12 cellular contexts compared by ENCODE assay signal in genomic region chr11:117099681-117100080, GRCh38. TPM values are rescaled to one million over a fixed set of nuclear protein-coding genes. Genes with fewer than 3 reads are reported as not detected.
DNase-seq lines count a peak whose midpoint lies in the region; ATAC-seq and TF ChIP-seq lines count a peak whose summit lies in the region.
"Had no signal": no experiment of that assay in that cellular context is flagged by ENCODE, and none has a peak within 500 bp of the region (broad histone marks: within the 10 kb centered on the region; RNA-seq: fewer than 3 reads in every experiment).

No MANE protein-coding gene starts in this region.

- H3K27ac Mint-ChIP-seq in stimulated activated effector memory CD8-positive, alpha-beta T cell treated with anti-CD3 and anti-CD28 coated beads, Interleukin-12 subunit alpha, Interleukin-12 subunit beta, amount 100 ng/mL, for 72 hours, result peak overlapping the region; percentile 95

- peak overlapping the region; percentile 83 for H3K9ac ChIP-seq in adipocyte (ENCODE audit: low read length)
- H3K9ac ChIP-seq: SK-N-SH had no signal

- H3K27ac ChIP-seq in right lobe of liver, result peak overlapping the region; percentile 95 to 100 (median 99)

- intact Hi-C loops in right lobe of liver (cut with DNase I), result loop anchor here (10.0 kb wide), 2 partner anchors 215 to 225 kb away; no protein-coding TSS in a partner anchor

- no peak for ATAC-seq in right lobe of liver
- no peak for ATAC-seq in stimulated activated effector memory CD8-positive, alpha-beta T cell treated with anti-CD3 and anti-CD28 coated beads, Interleukin-12 subunit alpha, Interleukin-12 subunit beta, amount 100 ng/mL, for 72 hours

- no peak for TF ChIP-seq POLR2A in right lobe of liver (IDR thresholded peaks at IDR 0.05)

- H3K36me3 Mint-ChIP-seq in stimulated activated effector memory CD8-positive, alpha-beta T cell treated with anti-CD3 and anti-CD28 coated beads, Interleukin-12 subunit alpha, Interleukin-12 subunit beta, amount 100 ng/mL, for 72 hours, result peaks cover 35% of the 10 kb centered on the region
- H3K36me3 Mint-ChIP-seq: activated naive CD8-positive, alpha-beta T cell treated with anti-CD3 and anti-CD28 coated beads, Interleukin-2, amount 10 ng/mL, durations not matched to agents 7 days and 5 days had no signal

- H3K9me3 Mint-ChIP-seq in stimulated activated effector memory CD8-positive, alpha-beta T cell treated with anti-CD3 and anti-CD28 coated beads, Interleukin-12 subunit alpha, Interleukin-12 subunit beta, amount 100 ng/mL, for 72 hours, result no peaks in the 10 kb centered on the region
- H3K9me3 Mint-ChIP-seq: activated naive CD8-positive, alpha-beta T cell treated with anti-CD3 and anti-CD28 coated beads, Interleukin-2, amount 10 ng/mL, durations not matched to agents 7 days and 5 days had no signal

- H3K4me1 ChIP-seq in adipocyte (ENCODE audit: control insufficient read depth, insufficient read depth, low read length), result peaks cover 35% of the 10 kb centered on the region
- H3K4me1 ChIP-seq in right lobe of liver, result peaks cover 0 to 32% (median 9%) of the 10 kb centered on the region in 4 donors

- H3K36me3 ChIP-seq in adipocyte (ENCODE audit: control insufficient read depth, insufficient read depth, low read length, severe bottlenecking) (no peaks in the 10 kb centered on the region), right lobe of liver (no peaks in the 10 kb centered on the region)

- whole genome bisulfite sequencing in right lobe of liver (ENCODE audit: insufficient coverage, low coverage, low lambda C conversion rate, missing lambda C conversion rate), result 80% methylated on average over 2 of the region's 2 CpGs

- H3K9me3 ChIP-seq in adipocyte (ENCODE audit: control insufficient read depth, low read length) (no peaks in the 10 kb centered on the region), right lobe of liver (no peaks in the 10 kb centered on the region)
- H3K9me3 ChIP-seq: SK-N-SH had no signal

- TF ChIP-seq CTCF in right lobe of liver (IDR thresholded peaks at IDR 0.05), result no peak

- H3K27me3 ChIP-seq in adipocyte (replicated peaks; ENCODE audit: control insufficient read depth, insufficient read depth, low read length) (no peaks in the 10 kb centered on the region), right lobe of liver (no peaks in the 10 kb centered on the region)

- DNase-seq in DMS153 treated with DMSO at 0.1 percent for 48 hours (lab: John Stamatoyannopoulos, UW; ENCODE audit: unreplicated experiment) (peak; percentile 6), DMS153 (lab: John Stamatoyannopoulos, UW) (no peak), adipocyte (ENCODE audit: low read depth) (no peak), right lobe of liver (no peak), SKM-1 treated with dmso at 0.1 percent for 144 hours (lab: John Stamatoyannopoulos, UW; ENCODE audit: unreplicated experiment) (no peak), COR-L47 (lab: John Stamatoyannopoulos, UW) (no peak)
- DNase-seq in stimulated activated effector memory CD8-positive, alpha-beta T cell treated with anti-CD3 and anti-CD28 coated beads, Interleukin-12 subunit alpha, Interleukin-12 subunit beta, amount 100 ng/mL, for 72 hours (ENCODE audit: low spot score in 2 of 2), result no peak
- DNase-seq in stimulated activated CD4-positive, alpha-beta T cell treated with anti-CD3 and anti-CD28 coated beads, Interleukin-15, amount 100 ng/mL, for 24 hours, result no peak
- DNase-seq: 8988T; activated naive CD8-positive, alpha-beta T cell treated with anti-CD3 and anti-CD28 coated beads, Interleukin-2, amount 10 ng/mL, durations not matched to agents 7 days and 5 days; NCI-H1105; SK-N-SH had no signal

- peaks cover 55% of the 10 kb centered on the region for H3K4me1 Mint-ChIP-seq in stimulated activated effector memory CD8-positive, alpha-beta T cell treated with anti-CD3 and anti-CD28 coated beads, Interleukin-12 subunit alpha, Interleukin-12 subunit beta, amount 100 ng/mL, for 72 hours

- no peak overlapping the region for H3K4me3 ChIP-seq in adipocyte (ENCODE audit: low read length)
- H3K4me3 ChIP-seq in right lobe of liver, result no peak overlapping the region

- H3K4me3 Mint-ChIP-seq in stimulated activated effector memory CD8-positive, alpha-beta T cell treated with anti-CD3 and anti-CD28 coated beads, Interleukin-12 subunit alpha, Interleukin-12 subunit beta, amount 100 ng/mL, for 72 hours, result peak overlapping the region; percentile 90

RNA-seq across cellular contexts. Expression of gene SIK3, which starts 1.5 kb away (rescaled TPM):
- 10 to 100 TPM; 22.0 to 35.4 (median 26.8) TPM for total RNA-seq in right lobe of liver

RNA-seq across cellular contexts. Expression of gene PAFAH1B2, which starts 44.4 kb away (rescaled TPM):
- 10 to 100 TPM; 22.2 to 39.1 (median 29.3) TPM for total RNA-seq in right lobe of liver
